In the genomic region with DNA sequence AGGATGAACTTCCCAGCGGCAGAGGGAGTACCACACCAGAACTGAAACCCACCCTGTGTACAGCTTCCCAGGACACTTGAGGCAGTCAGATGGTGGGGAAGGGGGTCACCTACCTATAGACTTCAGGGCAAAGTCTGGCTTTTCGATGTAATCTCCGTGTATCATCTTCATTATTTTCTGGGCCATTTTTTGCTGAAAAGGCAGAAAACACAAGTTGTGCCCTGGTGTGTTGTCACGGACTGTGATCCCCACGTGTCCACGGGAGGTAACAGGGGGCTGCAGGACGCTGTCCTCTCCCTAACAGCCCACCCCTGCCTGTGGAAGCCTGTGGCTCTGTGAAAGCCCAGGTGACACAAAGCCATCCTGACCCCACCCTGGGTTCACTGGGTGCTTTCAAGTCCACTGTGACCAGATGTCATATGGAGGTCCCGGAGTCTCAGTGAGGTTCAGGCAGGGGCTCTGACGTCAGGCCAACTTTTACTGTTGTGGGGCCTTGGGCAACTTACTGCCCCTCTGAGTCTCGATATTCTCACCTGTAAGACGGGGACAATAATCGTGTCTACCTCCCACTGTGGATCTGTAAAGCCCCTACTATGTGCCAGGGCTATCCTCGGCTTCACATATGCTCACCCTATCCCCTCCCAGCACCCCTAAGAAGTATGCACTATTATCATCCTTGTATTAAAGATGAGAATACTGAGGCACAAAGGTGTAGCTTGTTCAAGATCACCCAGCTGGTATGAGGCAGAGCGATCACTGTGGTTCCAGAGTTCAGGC, we compare ENCODE assay signal across 36 cellular contexts. TPM values are rescaled to one million over a fixed set of nuclear protein-coding genes. Genes with fewer than 3 reads are reported as not detected.
"Had no signal": no experiment of that assay in that cellular context is flagged by ENCODE, and none has a peak within 500 bp of the region (broad histone marks: within the 10 kb centered on the region; RNA-seq: fewer than 3 reads in every experiment).

No MANE protein-coding gene starts in this region.

- H3K36me3 Mint-ChIP-seq: T-cell had no signal

- H3K4me3 Mint-ChIP-seq: activated CD4-positive, alpha-beta T cell treated with anti-CD3 and anti-CD28 coated beads for 36 hours; activated naive CD4-positive, alpha-beta T cell treated with anti-CD3 and anti-CD28 coated beads for 36 hours; activated naive CD8-positive, alpha-beta T cell treated with anti-CD3 and anti-CD28 coated beads, Interleukin-2, amount 50 U/mL, for 24 hours; dendritic cell treated with granulocyte-macrophage colony-stimulating factor and Interleukin-4, amounts not matched to agents 40 ng/mL and 50 ng/mL, for 4 days; nephron; stimulated activated naive B cell treated with anti-CD40 and anti-IgM and Interleukin-4, amounts not matched to agents 10 μg/mL and 1 μg/mL and 100 μg/mL, for 72 hours; T-cell; T-helper 2 cell treated with Interferon-gamma antibody and Interleukin-4, amounts not matched to agents 5 μg/mL and 100 μg/mL, for 36 hours had no signal

- H3K4me1 Mint-ChIP-seq: nephron had no signal

- H3K9me3 ChIP-seq: esophagus muscularis mucosa, left lung, lower lobe of right lung, mucosa of descending colon, neutrophil, sigmoid colon, thyroid gland had no signal

- H3K27me3 ChIP-seq: foreskin keratinocyte, heart right ventricle, neutrophil, sigmoid colon, thyroid gland had no signal

- H3K4me1 ChIP-seq: esophagus muscularis mucosa, foreskin keratinocyte, heart right ventricle, left lung, lower lobe of right lung, sigmoid colon, stomach, thyroid gland had no signal

- H3K36me3 ChIP-seq: esophagus muscularis mucosa, heart right ventricle, left lung, lower lobe of right lung, neutrophil, sigmoid colon, stomach, thyroid gland had no signal

- DNase-seq: activated CD4-positive, alpha-beta T cell treated with anti-CD3 and anti-CD28 coated beads for 36 hours; activated CD4-positive, alpha-beta T cell treated with anti-CD3 and anti-CD28 coated beads, Interleukin-2, amount 50 U/mL, for 4 hours; activated CD4-positive, CD25-positive, alpha-beta regulatory T cell; activated CD8-positive, alpha-beta memory T cell treated with anti-CD3 and anti-CD28 coated beads for 24 hours; activated effector memory CD4-positive, alpha-beta T cell treated with Interleukin-2 at 50 U/mL for 16 hours; activated naive CD4-positive, alpha-beta T cell treated with anti-CD3 and anti-CD28 coated beads for 36 hours; activated naive CD8-positive, alpha-beta T cell treated with anti-CD3 and anti-CD28 coated beads, Interleukin-2, amount 50 U/mL, for 24 hours; amygdala; central memory CD4-positive, alpha-beta T cell; effector CD4-positive, alpha-beta T cell; foreskin keratinocyte; heart right ventricle; left lung; lower lobe of right lung; mucosa of descending colon; sigmoid colon; small intestine; stimulated activated CD4-positive, alpha-beta T cell treated with anti-CD3 and anti-CD28 coated beads, Interleukin-1b, Interleukin-23, amount 100 ng/mL, for 48 hours; stimulated activated CD4-positive, alpha-beta T cell treated with anti-CD3 and anti-CD28 coated beads, Interleukin-4, amount 100 ng/mL, for 4 hours; stimulated activated CD8-positive, alpha-beta memory T cell treated with anti-CD3 and anti-CD28 coated beads, Interleukin-4, amount 100 ng/mL, for 48 hours; stimulated activated naive B cell treated with anti-CD40 and anti-IgM and Interleukin-4, amounts not matched to agents 10 μg/mL and 1 μg/mL and 100 μg/mL, for 72 hours; stomach; T-cell; thyroid gland had no signal

- H3K27ac ChIP-seq: esophagus muscularis mucosa, foreskin keratinocyte, heart right ventricle, left lung, lower lobe of right lung, neutrophil, sigmoid colon, stomach, thyroid gland had no signal

- H3K9me3 Mint-ChIP-seq: activated naive CD4-positive, alpha-beta T cell treated with anti-CD3 and anti-CD28 coated beads for 36 hours; dendritic cell treated with granulocyte-macrophage colony-stimulating factor and Interleukin-4, amounts not matched to agents 40 ng/mL and 50 ng/mL, for 4 days had no signal

- H3K27ac Mint-ChIP-seq: activated CD4-positive, alpha-beta T cell treated with anti-CD3 and anti-CD28 coated beads for 36 hours; activated naive CD4-positive, alpha-beta T cell treated with anti-CD3 and anti-CD28 coated beads for 36 hours; activated naive CD8-positive, alpha-beta T cell treated with anti-CD3 and anti-CD28 coated beads, Interleukin-2, amount 50 U/mL, for 24 hours; dendritic cell treated with granulocyte-macrophage colony-stimulating factor and Interleukin-4, amounts not matched to agents 40 ng/mL and 50 ng/mL, for 4 days; nephron; progenitor cell of endocrine pancreas; stimulated activated naive B cell treated with anti-CD40 and anti-IgM and Interleukin-4, amounts not matched to agents 10 μg/mL and 1 μg/mL and 100 μg/mL, for 72 hours; T-cell; T-helper 2 cell treated with Interferon-gamma antibody and Interleukin-4, amounts not matched to agents 5 μg/mL and 100 μg/mL, for 36 hours had no signal

- H3K27me3 Mint-ChIP-seq: activated CD4-positive, alpha-beta T cell treated with anti-CD3 and anti-CD28 coated beads for 36 hours; activated naive CD8-positive, alpha-beta T cell treated with anti-CD3 and anti-CD28 coated beads, Interleukin-2, amount 50 U/mL, for 24 hours; dendritic cell treated with granulocyte-macrophage colony-stimulating factor and Interleukin-4, amounts not matched to agents 40 ng/mL and 50 ng/mL, for 4 days; progenitor cell of endocrine pancreas; stimulated activated naive B cell treated with anti-CD40 and anti-IgM and Interleukin-4, amounts not matched to agents 10 μg/mL and 1 μg/mL and 100 μg/mL, for 72 hours; T-cell had no signal

- ATAC-seq: activated CD4-positive, alpha-beta T cell treated with anti-CD3 and anti-CD28 coated beads for 36 hours; activated naive CD8-positive, alpha-beta T cell treated with anti-CD3 and anti-CD28 coated beads, Interleukin-2, amount 50 U/mL, for 24 hours; foreskin keratinocyte; heart right ventricle; left lung; lower lobe of right lung; mucosa of descending colon; stimulated activated naive B cell treated with anti-CD40 and anti-IgM and Interleukin-4, amounts not matched to agents 10 μg/mL and 1 μg/mL and 100 μg/mL, for 72 hours; T-cell had no signal

- H3K4me3 ChIP-seq: esophagus muscularis mucosa, heart right ventricle, left lung, lower lobe of right lung, mucosa of descending colon, sigmoid colon, stomach, thyroid gland had no signal

RNA-seq across cellular contexts. Expression of gene SUN5, which starts 14.5 kb away (rescaled TPM):
- total RNA-seq: activated CD4-positive, alpha-beta T cell treated with anti-CD3 and anti-CD28 coated beads for 36 hours; activated naive CD4-positive, alpha-beta T cell treated with anti-CD3 and anti-CD28 coated beads for 36 hours; esophagus muscularis mucosa; foreskin keratinocyte; glomerular endothelial cell; heart right ventricle; left lung; lower lobe of right lung; mesenteric fat pad; mucosa of descending colon; myocyte; osteocyte; progenitor cell of endocrine pancreas; renal cortical epithelial cell; sigmoid colon; stomach; T-cell; thyroid gland; ureter had no signal
- polyA plus RNA-seq: foreskin keratinocyte, heart right ventricle, sigmoid colon, small intestine, stomach had no signal

RNA-seq across cellular contexts. Expression of gene BPIFB2, which starts 17.8 kb away (rescaled TPM):
- total RNA-seq: activated CD4-positive, alpha-beta T cell treated with anti-CD3 and anti-CD28 coated beads for 36 hours; activated naive CD4-positive, alpha-beta T cell treated with anti-CD3 and anti-CD28 coated beads for 36 hours; esophagus muscularis mucosa; foreskin keratinocyte; glomerular endothelial cell; heart right ventricle; mesenteric fat pad; mucosa of descending colon; myocyte; osteocyte; progenitor cell of endocrine pancreas; renal cortical epithelial cell; sigmoid colon; stomach; thyroid gland; ureter had no signal
- polyA plus RNA-seq: foreskin keratinocyte, heart right ventricle, sigmoid colon, small intestine had no signal

RNA-seq across cellular contexts. Expression of gene BPIFB6, which starts 41.8 kb away (rescaled TPM):
- total RNA-seq: activated CD4-positive, alpha-beta T cell treated with anti-CD3 and anti-CD28 coated beads for 36 hours; activated naive CD4-positive, alpha-beta T cell treated with anti-CD3 and anti-CD28 coated beads for 36 hours; esophagus muscularis mucosa; foreskin keratinocyte; glomerular endothelial cell; heart right ventricle; left lung; lower lobe of right lung; mesenteric fat pad; mucosa of descending colon; myocyte; osteocyte; progenitor cell of endocrine pancreas; renal cortical epithelial cell; sigmoid colon; stomach; T-cell; thyroid gland; ureter had no signal
- polyA plus RNA-seq: foreskin keratinocyte, heart right ventricle, sigmoid colon, small intestine, stomach had no signal
